Comparison of ENCODE assay signal across 14 cellular contexts in the genomic region with DNA sequence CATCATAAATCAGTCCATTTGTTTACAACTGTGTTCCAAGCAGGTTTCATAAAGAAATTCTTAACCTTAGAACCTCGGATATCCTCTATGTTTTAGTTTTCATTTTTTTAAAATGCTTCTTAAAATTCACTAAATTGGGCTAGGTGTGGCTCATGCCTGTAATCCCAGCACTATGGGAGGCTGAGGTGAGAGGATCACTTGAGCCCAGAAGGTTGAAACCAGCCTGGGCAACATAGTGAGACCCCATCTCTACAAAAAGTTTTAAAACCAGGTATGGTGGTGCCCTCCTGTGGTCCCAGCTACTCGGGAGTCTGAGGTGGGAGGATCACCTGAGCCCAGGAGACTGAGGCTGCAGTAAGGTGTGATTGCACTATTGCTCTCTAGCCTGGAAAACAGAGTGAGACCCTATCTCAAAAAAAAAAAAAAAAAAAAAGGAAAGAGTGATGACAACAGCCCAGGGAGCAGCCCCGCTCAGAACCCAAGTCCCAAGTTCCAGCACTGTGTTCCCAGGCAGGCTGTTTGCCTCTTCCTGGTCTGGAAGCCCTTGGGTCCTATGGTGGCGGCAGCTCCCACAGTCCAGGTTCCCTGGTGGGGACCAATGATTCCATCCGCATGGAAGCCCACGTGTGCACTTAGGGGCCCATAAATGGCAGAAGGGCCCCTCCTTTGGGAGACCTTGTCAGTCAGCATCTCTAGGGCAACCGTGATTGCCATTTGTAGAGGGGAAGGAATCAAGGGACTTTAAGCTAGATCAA.
"Had no signal": no experiment of that assay in that cellular context is flagged by ENCODE, and none has a peak within 500 bp of the region (broad histone marks: within the 10 kb centered on the region; RNA-seq: fewer than 3 reads in every experiment).

No MANE protein-coding gene starts in this region.

- H3K27me3 Mint-ChIP-seq: naive thymus-derived CD4-positive, alpha-beta T cell; progenitor cell of endocrine pancreas had no signal

- H3K4me1 ChIP-seq: colonic mucosa, pancreas had no signal

- H3K4me3 ChIP-seq: colonic mucosa, heart left ventricle, pancreas, smooth muscle cell, suprapubic skin, thyroid gland, upper lobe of left lung, vagina had no signal

- DNase-seq: foreskin melanocyte, left colon had no signal

- H3K9me3 Mint-ChIP-seq: naive thymus-derived CD4-positive, alpha-beta T cell; neural crest cell; stimulated activated effector memory CD8-positive, alpha-beta T cell treated with anti-CD3 and anti-CD28 coated beads, Interleukin-12 subunit alpha, Interleukin-12 subunit beta, amount 100 ng/mL, for 72 hours had no signal

- H3K27ac Mint-ChIP-seq: progenitor cell of endocrine pancreas; stimulated activated effector memory CD8-positive, alpha-beta T cell treated with anti-CD3 and anti-CD28 coated beads, Interleukin-12 subunit alpha, Interleukin-12 subunit beta, amount 100 ng/mL, for 72 hours had no signal

- H3K4me3 Mint-ChIP-seq: naive thymus-derived CD4-positive, alpha-beta T cell; neural crest cell; stimulated activated effector memory CD8-positive, alpha-beta T cell treated with anti-CD3 and anti-CD28 coated beads, Interleukin-12 subunit alpha, Interleukin-12 subunit beta, amount 100 ng/mL, for 72 hours had no signal

- FAIRE-seq: pancreas had no signal

- H3K27me3 ChIP-seq: colonic mucosa, heart left ventricle, pancreas, suprapubic skin, thyroid gland, upper lobe of left lung, vagina had no signal

- H3K4me2 ChIP-seq: smooth muscle cell had no signal

- H3K27ac ChIP-seq: colonic mucosa, heart left ventricle, pancreas, suprapubic skin, thyroid gland, upper lobe of left lung had no signal

- H3K9me3 ChIP-seq: colonic mucosa, heart left ventricle, pancreas, suprapubic skin, thyroid gland, upper lobe of left lung, vagina had no signal
